In the genomic region with DNA sequence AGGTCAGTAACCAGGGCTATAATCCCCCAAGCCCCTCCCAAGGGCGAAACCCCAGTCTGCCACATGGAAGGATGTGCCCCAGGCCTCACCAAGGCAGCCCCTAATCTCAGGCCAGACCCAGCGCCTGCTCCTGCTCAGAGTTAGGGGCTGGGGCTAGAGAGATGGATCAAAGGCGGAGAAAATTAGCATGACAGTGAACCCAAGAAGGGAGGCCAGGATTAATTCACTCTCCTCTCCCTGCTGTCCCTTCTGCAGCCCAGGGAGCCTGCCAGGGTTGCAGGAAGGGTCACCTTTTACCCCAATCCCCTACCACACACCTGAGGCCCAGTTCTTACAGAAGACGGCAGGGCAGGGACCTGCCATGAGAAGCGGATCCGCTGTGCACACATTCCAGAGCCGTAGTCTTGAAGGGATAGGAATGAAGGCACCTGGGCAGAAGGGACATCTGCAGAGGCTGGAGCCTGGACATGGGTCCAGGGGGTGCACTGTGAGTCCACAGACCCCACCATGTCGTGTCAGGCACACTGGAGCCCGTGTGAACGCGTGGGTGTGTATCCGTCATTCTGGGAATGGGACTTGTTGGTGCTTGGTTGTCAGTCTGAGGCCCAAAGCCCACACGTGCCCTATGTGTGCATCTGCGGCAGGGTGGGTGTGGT, we compare ENCODE assay signal across 25 cellular contexts. TPM values are rescaled to one million over a fixed set of nuclear protein-coding genes. Genes with fewer than 3 reads are reported as not detected.
A peak's percentile ranks its signal among the peaks of the same experiment; 100 is the strongest.
DNase-seq lines count a peak whose midpoint lies in the region; ATAC-seq, FAIRE-seq and TF ChIP-seq lines count a peak whose summit lies in the region.
"Had no signal": no experiment of that assay in that cellular context is flagged by ENCODE, and none has a peak within 500 bp of the region (broad histone marks: within the 10 kb centered on the region; RNA-seq: fewer than 3 reads in every experiment).

No MANE protein-coding gene starts in this region.

- peak; percentile 44 to 54 for DNase-seq in HAP-1 (ENCODE audit: low spot score in 2 of 2)
- DNase-seq in adrenal gland, result peak in 4 of 7 donors; percentile 3 to 42 (median 7)
- DNase-seq in HepG2 (ENCODE audit: low spot score), result no peak
- DNase-seq in sigmoid colon, result peak; percentile 53
- DNase-seq in omental fat pad (ENCODE audit: low spot score), result no peak
- DNase-seq: activated CD4-positive, alpha-beta T cell treated with anti-CD3 and anti-CD28 coated beads, Interleukin-2, amount 50 U/mL, for 1 hour; CD8-positive, alpha-beta T cell; DMS153; effector memory CD8-positive, alpha-beta T cell; hypothalamus; NCI-H1092; NCI-H1930; NCI-H226; NCI-H82; stimulated activated CD4-positive, alpha-beta T cell treated with anti-CD3 and anti-CD28 coated beads, Interleukin-4, amount 100 ng/mL, for 1 hour; transverse colon had no signal

- no peaks in the 10 kb centered on the region for H3K27me3 ChIP-seq in HAP-1 (ENCODE audit: low read depth)
- H3K27me3 ChIP-seq in adrenal gland, result no peaks in the 10 kb centered on the region
- H3K27me3 ChIP-seq in HepG2 (ENCODE audit: control insufficient read depth in 1 of 2, insufficient read depth in 2 of 2, low read length in 2 of 2), result no peaks in the 10 kb centered on the region; a peak in 1 of 5 replicates
- no peaks in the 10 kb centered on the region for H3K27me3 ChIP-seq in sigmoid colon
- H3K27me3 ChIP-seq: esophagus muscularis mucosa, SJSA1, transverse colon had no signal

- TF ChIP-seq EP300 in HepG2 (IDR thresholded peaks at IDR 0.05; ENCODE audit: low read depth in 2 of 2, low read length in 2 of 2) (no peak), HepG2 (CRISPR knock-in tag; IDR thresholded peaks at IDR 0.05; ENCODE audit: borderline replicate concordance) (no peak), sigmoid colon (IDR thresholded peaks at IDR 0.05) (no peak)

- ATAC-seq in HepG2, result no peak
- no peak for ATAC-seq in HG02884 (IDR thresholded peaks at IDR 0.05; ENCODE audit: unreplicated experiment)
- ATAC-seq in GM21447 (IDR thresholded peaks at IDR 0.05; ENCODE audit: unreplicated experiment), result no peak
- no peak for ATAC-seq in omental fat pad (ENCODE audit: low FRiP score)
- ATAC-seq in HG03354 (IDR thresholded peaks at IDR 0.05; ENCODE audit: poor library complexity, severe bottlenecking, unreplicated experiment), result no peak
- ATAC-seq: CD8-positive, alpha-beta T cell; effector memory CD8-positive, alpha-beta T cell; natural killer cell treated with Interleukin-12 subunit alpha and Interleukin-12 subunit beta and Interleukin-15 and Interleukin-18, amount 100 ng/mL, for 72 hours had no signal

- no peak overlapping the region for H2AFZ ChIP-seq in HepG2 (ENCODE audit: low read length)

- intact Hi-C loops in adrenal gland (cut with DNase I) (loop anchor here in 1 of 2 donors (10.0 kb wide), 1 partner anchor 202 kb away; no protein-coding TSS in a partner anchor), HepG2 (cut with micrococcal nuclease; ENCODE audit: unreplicated experiment) (loop anchor here (10.0 kb wide), 1 partner anchor 282 kb away; no protein-coding TSS in a partner anchor), sigmoid colon (cut with DNase I) (no loop called here)

- no peak for TF ChIP-seq RAD21 in HepG2 (CRISPR knock-in tag; IDR thresholded peaks at IDR 0.05)

- BruUV-seq in HepG2 (replicated peaks; lab: Mats Ljungman, UMichigan), result no TSS peak

- TF ChIP-seq CTCF in adrenal gland (IDR thresholded peaks at IDR 0.05) (no peak), HepG2 (CRISPR knock-in tag; IDR thresholded peaks at IDR 0.05) (no peak), sigmoid colon (IDR thresholded peaks at IDR 0.05) (no peak), omental fat pad (IDR thresholded peaks at IDR 0.05) (no peak)

- WGBS in adrenal gland, 4 donors, result 88 to 98% (median 93%) methylated on average over 13 to 14 of the region's 14 CpGs
- WGBS in HepG2 (ENCODE audit: low lambda C conversion rate), result 72% methylated on average over 12 of the region's 14 CpGs
- 88 to 96% methylated on average over 14 of the region's 14 CpGs for WGBS in sigmoid colon, 2 donors

- no peaks in the 10 kb centered on the region for H3K9me3 ChIP-seq in HAP-1
- H3K9me3 ChIP-seq in adrenal gland (replicated peaks in 1 of 3), result no peaks in the 10 kb centered on the region
- no peaks in the 10 kb centered on the region for H3K9me3 ChIP-seq in HepG2 (ENCODE audit: low read length)
- H3K9me3 ChIP-seq in sigmoid colon, result no peaks in the 10 kb centered on the region
- H3K9me3 ChIP-seq: esophagus muscularis mucosa, transverse colon had no signal

- H3K4me2 ChIP-seq in HepG2 (ENCODE audit: low read depth, low read length), result no peak overlapping the region

- FAIRE-seq in HepG2 (lab: Jason Lieb, UNC), result no peak
- FAIRE-seq: frontal cortex, keratinocyte had no signal

- no peaks in the 10 kb centered on the region for H4K20me1 ChIP-seq in HepG2 (ENCODE audit: insufficient read depth, low read length)

- TF ChIP-seq POLR2A in adrenal gland (IDR thresholded peaks at IDR 0.05) (no peak), HepG2 (IDR thresholded peaks at IDR 0.05; ENCODE audit: insufficient read depth in 1 of 2, low read depth in 2 of 2, low read length in 2 of 2) (no peak), sigmoid colon (IDR thresholded peaks at IDR 0.05) (no peak)

- H3K4me3 ChIP-seq in HAP-1 (no peak overlapping the region), adrenal gland (no peak overlapping the region), HepG2 (replicated peaks in 1 of 3; ENCODE audit: insufficient read depth in 1 of 3, low read depth in 2 of 3, low read length in 3 of 3) (no peak overlapping the region), sigmoid colon (no peak overlapping the region)
- H3K4me3 ChIP-seq: esophagus muscularis mucosa, SJSA1, skin epidermis, transverse colon had no signal

- H3K4me1 ChIP-seq in HAP-1, result peaks cover 7% of the 10 kb centered on the region; the same call in 1 of the 2 replicates
- peaks cover 0 to 4% of the 10 kb centered on the region in 2 donors for H3K4me1 ChIP-seq in adrenal gland (replicated peaks in 1 of 2)
- peaks cover 99% of the 10 kb centered on the region for H3K4me1 ChIP-seq in HepG2 (ENCODE audit: insufficient read depth, low read length)
- H3K4me1 ChIP-seq in sigmoid colon, result peaks cover 0 to 16% (median 10%) of the 10 kb centered on the region in 4 donors
- H3K4me1 ChIP-seq: SJSA1 had no signal

- POLR2A ChIA-PET in HepG2 (lab: Yijun Ruan, JAX), result no interaction called here

- no peaks in the 10 kb centered on the region for H3K79me2 ChIP-seq in HepG2 (ENCODE audit: insufficient read depth, low read length)

- H3K9ac ChIP-seq in HepG2 (ENCODE audit: insufficient read depth, low read depth, low read length), result no peak overlapping the region

- no peaks in the 10 kb centered on the region for H3K36me3 ChIP-seq in HAP-1 (replicated peaks)
- no peaks in the 10 kb centered on the region for H3K36me3 ChIP-seq in adrenal gland (replicated peaks in 1 of 2)
- H3K36me3 ChIP-seq in HepG2 (replicated peaks in 1 of 2; ENCODE audit: control insufficient read depth in 1 of 2, insufficient read depth in 2 of 2, low read length in 2 of 2), result no peaks in the 10 kb centered on the region
- no peaks in the 10 kb centered on the region for H3K36me3 ChIP-seq in sigmoid colon
- H3K36me3 ChIP-seq: esophagus muscularis mucosa, SJSA1, transverse colon had no signal

- CTCF ChIA-PET in HepG2 (lab: Yijun Ruan, JAX; ENCODE audit: low intra/inter-chr PET ratio, low total read pairs), result no interaction called here

- H3K27ac ChIP-seq in adrenal gland (no peak overlapping the region), HepG2 (ENCODE audit: extremely low read length, insufficient read depth, low read length) (no peak overlapping the region), sigmoid colon (no peak overlapping the region)
- H3K27ac ChIP-seq: esophagus muscularis mucosa, SJSA1, skin epidermis, transverse colon had no signal

- in situ Hi-C loops in HAP-1 (cut with MboI; ENCODE audit: low sequenced_read_pairs) (no loop called here), HepG2 (cut with HindIII; ENCODE audit: extremely low pct_ligation_motif_present, low pct_unique_long_range_greater_than_20kb) (no loop called here)

TF ChIP-seq in HepG2, 621 proteins besides CTCF, POLR2A, EP300 and RAD21 (continues in another document):
- TF ChIP-seq NONO (IDR thresholded peaks at IDR 0.05) (no peak), NONO (CRISPR knock-in tag; conservative IDR thresholded peaks at IDR 0.05) (0 out of 2 replicates have a peak, but pooled peaks have one; percentile 26), ZNF782 (CRISPR knock-in tag; IDR thresholded peaks at IDR 0.05; ENCODE audit: borderline replicate concordance) (no peak), ZBTB7A (CRISPR knock-in tag; IDR thresholded peaks at IDR 0.05) (0 out of 2 replicates have a peak, but pooled peaks have one; percentile 4)

RNA-seq across cellular contexts. Expression of a gene that starts 11.9 kb away (rescaled TPM):
- total RNA-seq in adrenal gland, result 100 to 1,000 TPM in 1 of 8 donors, 10 to 100 TPM in 7; 47.9 to 113 (median 58.7) TPM
- polyA plus RNA-seq in adrenal gland, result 100 to 1,000 TPM in 1 of 3 donors, 10 to 100 TPM in 2; 17.9 to 109 (median 32.2) TPM
- 5.3 and 11.0 TPM in 2 replicates for total RNA-seq in HepG2 (2016; rRNA removed; fragmentation: Illumina TruSeq; extraction: Trizol)
- 2.3 and 2.6 TPM in 2 replicates for total RNA-seq in HepG2 (2016; cell fraction: cytosol; rRNA removed; fragmentation: Illumina TruSeq; extraction: Trizol; ENCODE audit: low read depth)
- total RNA-seq in HepG2 (2016; cell fraction: insoluble cytoplasmic fraction; rRNA removed; fragmentation: Illumina TruSeq; extraction: Trizol), result 5.2 and 10.5 TPM in 2 replicates
- total RNA-seq in HepG2 (2016; cell fraction: membrane; rRNA removed; fragmentation: Illumina TruSeq; extraction: Trizol), result 7.0 and 7.7 TPM in 2 replicates
- total RNA-seq in HepG2 (2016; cell fraction: nucleus; rRNA removed; fragmentation: Illumina TruSeq; extraction: Trizol), result 9.9 and 13.1 TPM in 2 replicates
- 8.8 and 10.2 TPM in 2 replicates for polyA plus RNA-seq in HepG2 (2011; rRNA removed)
- 7.4 TPM in 2 replicates for polyA plus RNA-seq in HepG2 (2011; cell fraction: cytosol; rRNA removed)
- 42.1 and 46.0 TPM in 2 replicates for polyA plus RNA-seq in HepG2 (2011; cell fraction: nucleus; rRNA removed)
- 22.4 and 32.5 TPM in 2 replicates for polyA plus RNA-seq in HepG2 (2012)
- polyA plus RNA-seq in HepG2 (2016; cell fraction: cytosol; fragmentation: Illumina TruSeq; extraction: Trizol; ENCODE audit: low read depth), result 0.69 and 1.1 TPM in 2 replicates
- 16.0 and 20.6 TPM in 2 replicates for polyA plus RNA-seq in HepG2 (2016; cell fraction: insoluble cytoplasmic fraction; fragmentation: Illumina TruSeq; extraction: Trizol; ENCODE audit: low read depth)
- 2.4 and 3.8 TPM in 2 replicates for polyA plus RNA-seq in HepG2 (2016; cell fraction: membrane; fragmentation: Illumina TruSeq; extraction: Trizol; ENCODE audit: low read depth)
- 25.8 and 26.9 TPM in 2 replicates for polyA plus RNA-seq in HepG2 (2016; cell fraction: nucleus; fragmentation: Illumina TruSeq; extraction: Trizol; ENCODE audit: insufficient read depth, low read depth)
- polyA minus RNA-seq in HepG2 (2011; rRNA and poly(A)+ RNA removed; ENCODE audit: low replicate concordance), result 7.8 and 28.6 TPM in 2 replicates
- polyA minus RNA-seq in HepG2 (2011; cell fraction: cytosol; rRNA and poly(A)+ RNA removed), result 19.5 and 20.1 TPM in 2 replicates
- polyA minus RNA-seq in HepG2 (2011; cell fraction: nucleus; rRNA and poly(A)+ RNA removed), result 27.4 and 29.2 TPM in 2 replicates
- 10 to 100 TPM; 26.5 to 49.3 (median 37.5) TPM for total RNA-seq in sigmoid colon
- polyA plus RNA-seq in sigmoid colon, result 10 to 100 TPM; 17.4 to 31.5 (median 25.4) TPM
- 10 to 100 TPM; 24.2 to 64.8 (median 43.1) TPM for total RNA-seq in omental fat pad

Comparison
In these comparisons a context has a peak if more than half of its experiments do, and no peak if none do; other contexts are left out.
1. DNase-seq: peak in HAP-1 (2 of 2), adrenal gland (4 of 7) and sigmoid colon (single experiment); none in HepG2 (single experiment) and omental fat pad (single experiment).